ENCODE assay signal across 8 cellular contexts in genomic region chr15:44830692-44831408, GRCh38.
DNase-seq lines count a peak whose midpoint lies in the region; ATAC-seq and TF ChIP-seq lines count a peak whose summit lies in the region.
"Not testable (repeated sequence)": the region's sequence is repeated elsewhere in the genome, so short reads cannot be mapped to it uniquely, and the experiment has no call there.

No MANE protein-coding gene starts in this region.

- H3K27me3 Mint-ChIP-seq in CD4-positive, alpha-beta memory T cell; T-helper 1 cell treated with Interleukin-12 subunit alpha and Interleukin-12 subunit beta and Interleukin-4 antibody, amounts not matched to agents 30 μg/mL and 1 μg/mL, for 36 hours (ENCODE audit: low read depth); activated T-cell treated with anti-CD3 and anti-CD28 coated beads, Interleukin-2, amount 50 U/mL, for 4 hours (ENCODE audit: low read depth): not testable (repeated sequence)

- peaks cover 8 to 12% (median 10%) of the 10 kb centered on the region in 4 donors for H3K4me1 Mint-ChIP-seq in CD4-positive, alpha-beta memory T cell
- H3K4me1 Mint-ChIP-seq in T-helper 1 cell treated with Interleukin-12 subunit alpha and Interleukin-12 subunit beta and Interleukin-4 antibody, amounts not matched to agents 30 μg/mL and 1 μg/mL, for 36 hours (ENCODE audit: low read depth); stimulated activated effector memory CD8-positive, alpha-beta T cell treated with anti-CD3 and anti-CD28 coated beads, Interleukin-12 subunit alpha, Interleukin-12 subunit beta, amount 100 ng/mL, for 72 hours: not testable (repeated sequence)
- H3K4me1 Mint-ChIP-seq in activated T-cell treated with anti-CD3 and anti-CD28 coated beads, Interleukin-2, amount 50 U/mL, for 4 hours (ENCODE audit: low read depth) = peaks cover 14% of the 10 kb centered on the region

- not testable (repeated sequence) for H3K27me3 ChIP-seq in CD4-positive, alpha-beta memory T cell (ENCODE audit: insufficient read depth, low read length); breast epithelium

- not testable (repeated sequence) for H3K36me3 Mint-ChIP-seq in CD4-positive, alpha-beta memory T cell; T-helper 1 cell treated with Interleukin-12 subunit alpha and Interleukin-12 subunit beta and Interleukin-4 antibody, amounts not matched to agents 30 μg/mL and 1 μg/mL, for 36 hours (ENCODE audit: low read depth); activated T-cell treated with anti-CD3 and anti-CD28 coated beads, Interleukin-2, amount 50 U/mL, for 4 hours (ENCODE audit: insufficient read depth); stimulated activated effector memory CD8-positive, alpha-beta T cell treated with anti-CD3 and anti-CD28 coated beads, Interleukin-12 subunit alpha, Interleukin-12 subunit beta, amount 100 ng/mL, for 72 hours

- not testable (repeated sequence) for H3K4me3 ChIP-seq in CD4-positive, alpha-beta memory T cell (ENCODE audit: low read length in 2 of 2); breast epithelium; mucosa of descending colon

- H3K27ac Mint-ChIP-seq in CD4-positive, alpha-beta memory T cell = peak overlapping the region; percentile 14 to 91 (median 85)
- H3K27ac Mint-ChIP-seq in T-helper 1 cell treated with Interleukin-12 subunit alpha and Interleukin-12 subunit beta and Interleukin-4 antibody, amounts not matched to agents 30 μg/mL and 1 μg/mL, for 36 hours = peak overlapping the region; percentile 76
- H3K27ac Mint-ChIP-seq in stimulated activated effector memory CD8-positive, alpha-beta T cell treated with anti-CD3 and anti-CD28 coated beads, Interleukin-12 subunit alpha, Interleukin-12 subunit beta, amount 100 ng/mL, for 72 hours = peak overlapping the region; percentile 56

- H3K4me1 ChIP-seq in CD4-positive, alpha-beta memory T cell (ENCODE audit: insufficient read depth, low read length); breast epithelium; mucosa of descending colon (ENCODE audit: low read depth): not testable (repeated sequence)

- not testable (repeated sequence) for H3K9me3 ChIP-seq in CD4-positive, alpha-beta memory T cell (ENCODE audit: control insufficient read depth in 1 of 2, low read length in 2 of 2); KOPT-K1 (ENCODE audit: insufficient read depth, low read length, poor library complexity, severe bottlenecking); breast epithelium; mucosa of descending colon

- peak; percentile 51 to 61 for ATAC-seq in activated T-cell treated with anti-CD3 and anti-CD28 coated beads, Interleukin-2, amount 50 U/mL, for 4 hours
- peak; percentile 77 for ATAC-seq in mucosa of descending colon
- not testable (repeated sequence) for ATAC-seq in stimulated activated effector memory CD8-positive, alpha-beta T cell treated with anti-CD3 and anti-CD28 coated beads, Interleukin-12 subunit alpha, Interleukin-12 subunit beta, amount 100 ng/mL, for 72 hours

- TF ChIP-seq POLR2A in breast epithelium (IDR thresholded peaks at IDR 0.05) = not testable (repeated sequence)

- DNase-seq in CD4-positive, alpha-beta memory T cell; activated T-cell treated with anti-CD3 and anti-CD28 coated beads, Interleukin-2, amount 50 U/mL, for 4 hours; breast epithelium (ENCODE audit: low spot score in 2 of 2); stimulated activated effector memory CD8-positive, alpha-beta T cell treated with anti-CD3 and anti-CD28 coated beads, Interleukin-12 subunit alpha, Interleukin-12 subunit beta, amount 100 ng/mL, for 72 hours (ENCODE audit: low spot score in 2 of 2): not testable (repeated sequence)
- DNase-seq in glomerular visceral epithelial cell (ENCODE audit: extremely low spot score) (peak; percentile 32), mucosa of descending colon (peak; percentile 53 to 71 (median 69))

- POLR2A ChIA-PET in CD4-positive, alpha-beta memory T cell (lab: Charles Lee; ENCODE audit: partially characterized antibody) = not testable (repeated sequence)

- intact Hi-C loops in CD4-positive, alpha-beta memory T cell (cut with micrococcal nuclease); breast epithelium (cut with DNase I; ENCODE audit: low total_unique reads); mucosa of descending colon (cut with DNase I, micrococcal nuclease): not testable (repeated sequence)

- not testable (repeated sequence) for H3K36me3 ChIP-seq in CD4-positive, alpha-beta memory T cell (ENCODE audit: insufficient read depth, low read length); KOPT-K1 (ENCODE audit: insufficient read depth, low read length); breast epithelium; mucosa of descending colon (ENCODE audit: low read depth)

- CTCF ChIA-PET in CD4-positive, alpha-beta memory T cell (lab: Charles Lee; ENCODE audit: partially characterized antibody) = interaction anchor here (1.1 kb wide), 1 partner anchor 22 kb away, joined by 3 read pairs; no protein-coding TSS in a partner anchor

- H3K27ac ChIP-seq in CD4-positive, alpha-beta memory T cell (ENCODE audit: low read depth, low read length) = not testable (repeated sequence)
- H3K27ac ChIP-seq in KOPT-K1 (ENCODE audit: low read depth, low read length, poor library complexity, severe bottlenecking) (peak overlapping the region; percentile 71), breast epithelium (peak overlapping the region; percentile 57 to 79)

- not testable (repeated sequence) for TF ChIP-seq CTCF in breast epithelium (IDR thresholded peaks at IDR 0.05); mucosa of descending colon (IDR thresholded peaks at IDR 0.05)

- peak overlapping the region in 1 of 8 donors; percentile 24 for H3K4me3 Mint-ChIP-seq in CD4-positive, alpha-beta memory T cell
- not testable (repeated sequence) for H3K4me3 Mint-ChIP-seq in T-helper 1 cell treated with Interleukin-12 subunit alpha and Interleukin-12 subunit beta and Interleukin-4 antibody, amounts not matched to agents 30 μg/mL and 1 μg/mL, for 36 hours; activated T-cell treated with anti-CD3 and anti-CD28 coated beads, Interleukin-2, amount 50 U/mL, for 4 hours; stimulated activated effector memory CD8-positive, alpha-beta T cell treated with anti-CD3 and anti-CD28 coated beads, Interleukin-12 subunit alpha, Interleukin-12 subunit beta, amount 100 ng/mL, for 72 hours

- not testable (repeated sequence) for H3K9me3 Mint-ChIP-seq in CD4-positive, alpha-beta memory T cell; T-helper 1 cell treated with Interleukin-12 subunit alpha and Interleukin-12 subunit beta and Interleukin-4 antibody, amounts not matched to agents 30 μg/mL and 1 μg/mL, for 36 hours; activated T-cell treated with anti-CD3 and anti-CD28 coated beads, Interleukin-2, amount 50 U/mL, for 4 hours; stimulated activated effector memory CD8-positive, alpha-beta T cell treated with anti-CD3 and anti-CD28 coated beads, Interleukin-12 subunit alpha, Interleukin-12 subunit beta, amount 100 ng/mL, for 72 hours
